In genomic region chrY:15578766-15579165, GRCh38 we compare ENCODE assay signal across 1 cellular context.
TF ChIP-seq lines count a peak whose summit lies in the region.

No MANE protein-coding gene starts in this region.

TF ChIP-seq in SK-N-SH, 30 proteins besides CTCF, POLR2A, EP300 and RAD21 (continued from another document):
- TF ChIP-seq PBX3 (IDR thresholded peaks at IDR 0.05): no peak
